ENCODE assay signal across 8 cellular contexts in the genomic region with DNA sequence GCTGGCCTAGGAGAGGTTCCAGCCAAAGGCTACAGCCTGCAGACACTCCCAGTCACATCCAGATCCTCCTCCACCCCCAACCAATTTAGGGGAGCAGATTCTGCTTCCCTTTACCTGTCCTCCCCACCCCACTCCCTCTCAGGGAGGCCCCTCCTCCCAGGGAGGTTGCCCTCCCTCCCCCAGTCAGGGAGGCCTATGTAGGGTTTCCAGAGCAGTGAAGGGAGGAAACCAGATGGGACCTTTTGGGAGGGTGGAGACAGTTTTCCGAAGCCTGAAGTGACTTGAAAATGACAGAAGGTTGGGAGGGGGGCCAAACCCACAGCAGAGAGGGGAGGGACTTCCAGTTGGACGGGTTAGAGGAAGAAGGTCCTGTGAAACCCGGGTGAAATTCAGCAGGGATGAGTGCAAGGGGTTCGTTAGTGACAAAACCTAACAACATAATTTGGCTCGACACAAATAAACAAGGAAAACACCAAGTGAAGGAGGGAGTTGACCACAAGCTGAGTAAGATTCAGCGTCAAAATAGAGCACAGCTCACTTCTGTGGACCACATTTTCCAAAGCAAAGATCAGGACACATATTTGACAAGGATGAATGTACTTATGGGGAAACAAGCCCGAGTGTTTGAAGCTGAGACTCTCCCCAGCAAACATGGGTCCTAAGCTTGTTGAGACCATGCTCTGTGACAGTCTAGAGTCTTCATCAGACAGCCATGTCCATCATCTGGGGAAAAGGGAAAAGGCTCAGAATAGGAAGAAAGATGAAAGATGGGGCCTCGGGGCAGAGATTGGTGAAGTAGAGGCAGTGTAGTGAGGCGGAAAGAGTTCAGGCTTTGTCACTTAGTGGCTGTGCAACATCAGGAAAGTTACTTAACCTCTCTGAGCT. TPM values are rescaled to one million over a fixed set of nuclear protein-coding genes. Genes with fewer than 3 reads are reported as not detected.
DNase-seq lines count a peak whose midpoint lies in the region; ATAC-seq and TF ChIP-seq lines count a peak whose summit lies in the region.

No MANE protein-coding gene starts in this region.

- no peak overlapping the region for H3K4me3 ChIP-seq in hepatocyte
- peak overlapping the region in 2 of 5 donors; percentile 30 to 40 for H3K4me3 ChIP-seq in subcutaneous abdominal adipose tissue (ENCODE audit: low read depth in 1 of 5, low read length in 5 of 5)

- peak; percentile 23 for DNase-seq in NOMO-1 treated with dmso at 0.1 percent for 144 hours (lab: John Stamatoyannopoulos, UW; ENCODE audit: unreplicated experiment)
- DNase-seq in activated naive CD8-positive, alpha-beta T cell treated with anti-CD3 and anti-CD28 coated beads, Interleukin-2, amount 50 U/mL, for 24 hours, result peak; percentile 33
- peak; percentile 72 for DNase-seq in hepatocyte (ENCODE audit: low spot score)
- DNase-seq in dermis blood vessel endothelial cell, result no peak
- no peak for DNase-seq in putamen (ENCODE audit: low spot score)

- H3K36me3 ChIP-seq in hepatocyte (replicated peaks; ENCODE audit: insufficient read depth, low read depth), result no peaks in the 10 kb centered on the region
- H3K36me3 ChIP-seq in subcutaneous abdominal adipose tissue (ENCODE audit: control insufficient read depth in 5 of 5, insufficient read depth in 5 of 5, low read length in 5 of 5), result no peaks in the 10 kb centered on the region

- peak overlapping the region in 3 of 5 donors; percentile 35 to 50 (median 47) for H3K9ac ChIP-seq in subcutaneous abdominal adipose tissue (ENCODE audit: low read length in 5 of 5)

- H3K9me3 Mint-ChIP-seq in activated naive CD8-positive, alpha-beta T cell treated with anti-CD3 and anti-CD28 coated beads, Interleukin-2, amount 50 U/mL, for 24 hours, result no peaks in the 10 kb centered on the region

- H3K79me2 ChIP-seq in hepatocyte, result peaks cover 2% of the 10 kb centered on the region

- no peak overlapping the region for H2AFZ ChIP-seq in hepatocyte

- H3K4me2 ChIP-seq in hepatocyte, result peak overlapping the region; percentile 79

- peak overlapping the region; percentile 96 for H3K27ac ChIP-seq in hepatocyte
- peak overlapping the region; percentile 75 for H3K27ac ChIP-seq in subcutaneous abdominal adipose tissue (ENCODE audit: low read depth, low read length)

- no peak for TF ChIP-seq CTCF in hepatocyte (IDR thresholded peaks at IDR 0.05; ENCODE audit: poor library complexity)

- H3K9me2 ChIP-seq in hepatocyte (replicated peaks; ENCODE audit: insufficient read depth), result no peaks in the 10 kb centered on the region

- peaks cover 36% of the 10 kb centered on the region for H3K4me1 ChIP-seq in hepatocyte (ENCODE audit: insufficient read depth)
- peaks cover 8 to 66% (median 60%) of the 10 kb centered on the region in 5 donors for H3K4me1 ChIP-seq in subcutaneous abdominal adipose tissue (ENCODE audit: control insufficient read depth in 5 of 5, insufficient read depth in 5 of 5, low read length in 5 of 5)

- H3K9me3 ChIP-seq in hepatocyte (ENCODE audit: low read depth) (no peaks in the 10 kb centered on the region), subcutaneous abdominal adipose tissue (ENCODE audit: control insufficient read depth in 5 of 5, low read length in 5 of 5) (no peaks in the 10 kb centered on the region)

- peak overlapping the region; percentile 85 for H3K4me3 Mint-ChIP-seq in activated naive CD8-positive, alpha-beta T cell treated with anti-CD3 and anti-CD28 coated beads, Interleukin-2, amount 50 U/mL, for 24 hours

- 58% methylated on average over 9 of the region's 9 CpGs for WGBS in hepatocyte (ENCODE audit: low lambda C conversion rate, missing lambda C conversion rate)

- H4K20me1 ChIP-seq in hepatocyte (ENCODE audit: insufficient read depth, poor library complexity, severe bottlenecking), result no peaks in the 10 kb centered on the region

- H3K27me3 Mint-ChIP-seq in activated naive CD8-positive, alpha-beta T cell treated with anti-CD3 and anti-CD28 coated beads, Interleukin-2, amount 50 U/mL, for 24 hours, result no peaks in the 10 kb centered on the region

- no peaks in the 10 kb centered on the region for H3K36me3 Mint-ChIP-seq in activated naive CD8-positive, alpha-beta T cell treated with anti-CD3 and anti-CD28 coated beads, Interleukin-2, amount 50 U/mL, for 24 hours (ENCODE audit: low read depth)

- peak overlapping the region; percentile 86 for H3K27ac Mint-ChIP-seq in activated naive CD8-positive, alpha-beta T cell treated with anti-CD3 and anti-CD28 coated beads, Interleukin-2, amount 50 U/mL, for 24 hours

- ATAC-seq in GM18502 (IDR thresholded peaks at IDR 0.05; ENCODE audit: poor library complexity, unreplicated experiment) (peak; percentile 20), HG02763 (IDR thresholded peaks at IDR 0.05; ENCODE audit: unreplicated experiment) (peak; percentile 14)
- ATAC-seq in activated naive CD8-positive, alpha-beta T cell treated with anti-CD3 and anti-CD28 coated beads, Interleukin-2, amount 50 U/mL, for 24 hours, result peak; percentile 26

- H3K4me1 Mint-ChIP-seq in activated naive CD8-positive, alpha-beta T cell treated with anti-CD3 and anti-CD28 coated beads, Interleukin-2, amount 50 U/mL, for 24 hours, result peaks cover 61% of the 10 kb centered on the region

- H3K27me3 ChIP-seq in hepatocyte (no peaks in the 10 kb centered on the region), subcutaneous abdominal adipose tissue (ENCODE audit: control insufficient read depth in 5 of 5, insufficient read depth in 4 of 5, low read length in 5 of 5) (peaks cover 3 to 15% (median 5%) of the 10 kb centered on the region in 5 donors)

RNA-seq across cellular contexts. Expression of gene PRPS1, which starts 46.4 kb away (rescaled TPM):
- total RNA-seq in hepatocyte (59.2 and 68.4 TPM in 2 replicates), dermis blood vessel endothelial cell (25.7 and 39.5 TPM in 2 replicates)
- polyA plus RNA-seq in hepatocyte, result 38.7 and 41.1 TPM in 2 replicates

Comparison
In these comparisons a context has a peak if more than half of its experiments do, and no peak if none do; other contexts are left out.
1. DNase-seq: peak in NOMO-1 treated with dmso at 0.1 percent for 144 hours (single experiment), activated naive CD8-positive, alpha-beta T cell treated with anti-CD3 and anti-CD28 coated beads, Interleukin-2, amount 50 U/mL, for 24 hours (single experiment) and hepatocyte (single experiment); none in dermis blood vessel endothelial cell (single experiment) and putamen (single experiment).
2. Peak in every context shown above with its lines, with median percentiles within 50 percentile points of each other: ATAC-seq.